ENCODE assay signal across 11 cellular contexts in the genomic region with DNA sequence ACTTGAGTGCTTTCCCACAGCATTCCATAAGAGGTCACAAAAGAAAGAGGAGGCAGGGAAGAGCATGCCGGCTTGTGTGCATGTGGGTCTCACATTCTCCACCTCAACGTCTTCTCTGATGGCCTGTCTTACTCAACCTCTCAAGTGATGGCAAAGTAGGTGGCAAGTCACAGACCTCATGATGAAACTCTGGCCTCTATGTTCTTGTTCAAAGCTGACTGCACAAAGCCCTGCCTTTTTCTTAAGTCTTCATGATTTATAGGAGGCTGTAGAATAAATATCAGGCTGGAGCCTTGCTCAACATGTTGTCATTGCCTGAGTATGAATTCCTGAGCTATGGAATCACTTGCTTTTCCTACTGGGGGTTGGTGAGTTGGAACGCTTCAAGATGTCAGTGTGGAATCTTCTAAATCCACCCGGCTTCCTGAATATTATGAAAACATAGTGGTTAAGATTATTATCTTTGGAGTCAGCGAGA.
A peak's percentile ranks its signal among the peaks of the same experiment; 100 is the strongest.
DNase-seq lines count a peak whose midpoint lies in the region; ATAC-seq and TF ChIP-seq lines count a peak whose summit lies in the region.
"Had no signal": no experiment of that assay in that cellular context is flagged by ENCODE, and none has a peak within 500 bp of the region (broad histone marks: within the 10 kb centered on the region; RNA-seq: fewer than 3 reads in every experiment).

No MANE protein-coding gene starts in this region.

- TF ChIP-seq CTCF in esophagus muscularis mucosa (IDR thresholded peaks at IDR 0.05) (no peak), prostate gland (IDR thresholded peaks at IDR 0.05) (no peak)

- H4K91ac ChIP-seq in trophoblast cell (ENCODE audit: low read depth, low read length), result no peak overlapping the region

- DNase-seq in Caki2 (ENCODE audit: low read depth) (peak; percentile 100), RPMI7951 (ENCODE audit: low read depth) (peak; percentile 99), esophagus muscularis mucosa (ENCODE audit: extremely low spot score) (no peak), trophoblast cell (peak; percentile 94 to 97), cerebellum (ENCODE audit: low spot score) (no peak), prostate gland (ENCODE audit: low spot score) (no peak)
- no peak for DNase-seq in effector memory CD4-positive, alpha-beta T cell
- DNase-seq: glutamatergic neuron had no signal

- H3K23ac ChIP-seq in trophoblast cell (ENCODE audit: low read length), result no peak overlapping the region

- H2AK5ac ChIP-seq in trophoblast cell (ENCODE audit: low read length), result no peak overlapping the region

- no peak for ATAC-seq in GM18505 (IDR thresholded peaks at IDR 0.05; ENCODE audit: unreplicated experiment)
- ATAC-seq: stimulated activated effector memory CD8-positive, alpha-beta T cell treated with anti-CD3 and anti-CD28 coated beads, Interleukin-12 subunit alpha, Interleukin-12 subunit beta, amount 100 ng/mL, for 72 hours had no signal

- no peak overlapping the region for H3K4me3 ChIP-seq in esophagus muscularis mucosa
- H3K4me3 ChIP-seq in trophoblast cell (ENCODE audit: low read depth, low read length), result no peak overlapping the region
- H3K4me3 ChIP-seq in effector memory CD4-positive, alpha-beta T cell (ENCODE audit: insufficient read depth, low read depth, low read length, poor library complexity, severe bottlenecking), result no peak overlapping the region
- H3K4me3 ChIP-seq in prostate gland, result no peak overlapping the region

- H2BK12ac ChIP-seq in trophoblast cell (ENCODE audit: low read length), result peak overlapping the region; percentile 82

- H3K18ac ChIP-seq in trophoblast cell (ENCODE audit: low read length), result peak overlapping the region; percentile 46

- H3K4me2 ChIP-seq in trophoblast cell (ENCODE audit: low read length), result no peak overlapping the region

- no peak overlapping the region for H3K4ac ChIP-seq in trophoblast cell (ENCODE audit: low read depth, low read length)

- H4K12ac ChIP-seq in trophoblast cell (ENCODE audit: low read depth, low read length), result no peak overlapping the region

- peaks cover 2% of the 10 kb centered on the region for H3K79me2 ChIP-seq in trophoblast cell (ENCODE audit: control insufficient read depth, insufficient read depth, low read length, poor library complexity)

- no peak for TF ChIP-seq EP300 in esophagus muscularis mucosa (IDR thresholded peaks at IDR 0.05)

- peak overlapping the region; percentile 20 for H2BK120ac ChIP-seq in trophoblast cell (ENCODE audit: insufficient read depth, low read length, poor library complexity)

- H3K27ac ChIP-seq in esophagus muscularis mucosa (replicated peaks in 1 of 4) (peak overlapping the region; percentile 46 to 77 (median 60)), trophoblast cell (ENCODE audit: low read depth, low read length) (peak overlapping the region; percentile 3), prostate gland (no peak overlapping the region)
- H3K27ac ChIP-seq in effector memory CD4-positive, alpha-beta T cell (ENCODE audit: insufficient read depth, low read length, poor library complexity, severe bottlenecking), result no peak overlapping the region
- H3K27ac ChIP-seq: neutrophil had no signal

- H3K36me3 ChIP-seq in esophagus muscularis mucosa (no peaks in the 10 kb centered on the region), trophoblast cell (ENCODE audit: control insufficient read depth in 1 of 2, insufficient read depth in 2 of 2, low read length in 2 of 2) (no peaks in the 10 kb centered on the region), prostate gland (no peaks in the 10 kb centered on the region)
- no peaks in the 10 kb centered on the region for H3K36me3 ChIP-seq in effector memory CD4-positive, alpha-beta T cell (ENCODE audit: control insufficient read depth, insufficient read depth, low read length)
- H3K36me3 ChIP-seq: neutrophil had no signal

- H3K4me1 ChIP-seq in esophagus muscularis mucosa (peaks cover 0 to 34% (median 20%) of the 10 kb centered on the region in 4 donors), trophoblast cell (ENCODE audit: control insufficient read depth in 1 of 2, insufficient read depth in 2 of 2, low read length in 2 of 2) (peaks cover 4 to 5% of the 10 kb centered on the region in 2 experiments), prostate gland (replicated peaks) (no peaks in the 10 kb centered on the region)
- H3K4me1 ChIP-seq in effector memory CD4-positive, alpha-beta T cell (ENCODE audit: control insufficient read depth, insufficient read depth, low read length, poor library complexity, severe bottlenecking), result no peaks in the 10 kb centered on the region

- H3K27me3 ChIP-seq in esophagus muscularis mucosa (no peaks in the 10 kb centered on the region), trophoblast cell (ENCODE audit: insufficient read depth, low read length) (no peaks in the 10 kb centered on the region), prostate gland (replicated peaks; ENCODE audit: insufficient read depth) (no peaks in the 10 kb centered on the region)
- H3K27me3 ChIP-seq in effector memory CD4-positive, alpha-beta T cell (replicated peaks; ENCODE audit: control insufficient read depth, insufficient read depth, low read length, poor library complexity, severe bottlenecking), result no peaks in the 10 kb centered on the region
- H3K27me3 ChIP-seq: neutrophil had no signal

- peak overlapping the region; percentile 72 for H2BK5ac ChIP-seq in trophoblast cell (ENCODE audit: low read depth, low read length, poor library complexity)

- H3K9me3 ChIP-seq in esophagus muscularis mucosa (no peaks in the 10 kb centered on the region), trophoblast cell (ENCODE audit: insufficient read depth, low read depth, low read length) (no peaks in the 10 kb centered on the region), prostate gland (no peaks in the 10 kb centered on the region)
- no peaks in the 10 kb centered on the region for H3K9me3 ChIP-seq in effector memory CD4-positive, alpha-beta T cell (ENCODE audit: control insufficient read depth, low read length)
- H3K9me3 ChIP-seq: neutrophil had no signal

- in situ Hi-C loops in Caki2 (cut with HindIII; ENCODE audit: low pct_unique_long_range_greater_than_20kb, low sequenced_read_pairs), result no loop called here

- no peak overlapping the region for H3K9ac ChIP-seq in trophoblast cell (ENCODE audit: low read length)

- no peak overlapping the region for H2AFZ ChIP-seq in trophoblast cell (ENCODE audit: insufficient read depth, low read length, poor library complexity)

- H3K79me1 ChIP-seq in trophoblast cell (ENCODE audit: low read length), result peaks cover 3% of the 10 kb centered on the region

- peak overlapping the region; percentile 74 for H4K8ac ChIP-seq in trophoblast cell (ENCODE audit: low read depth, low read length)

- 37% methylated on average over 5 of the region's 5 CpGs for WGBS in esophagus muscularis mucosa
- WGBS in trophoblast cell (ENCODE audit: extremely low coverage, insufficient coverage, insufficient read length), result no CpG with 5 or more reads among the region's 5 CpGs
- 33% methylated on average over 5 of the region's 5 CpGs for WGBS in prostate gland

- H3K14ac ChIP-seq in trophoblast cell (ENCODE audit: low read length), result peak overlapping the region; percentile 57

- intact Hi-C loops in esophagus muscularis mucosa (cut with DNase I), result no loop called here
- intact Hi-C loops in prostate gland (cut with DNase I), result no loop called here

- TF ChIP-seq POLR2A in esophagus muscularis mucosa (IDR thresholded peaks at IDR 0.05; ENCODE audit: low read depth) (no peak), GM18505 (IDR thresholded peaks at IDR 0.05; ENCODE audit: borderline replicate concordance, extremely low read depth, insufficient read depth, insufficient read length) (no peak), prostate gland (IDR thresholded peaks at IDR 0.05) (no peak)

Comparison
In these comparisons a context has a peak if more than half of its experiments do, and no peak if none do; other contexts are left out.
1. DNase-seq: peak in Caki2 (single experiment), RPMI7951 (single experiment) and trophoblast cell (2 of 2); none in esophagus muscularis mucosa (single experiment), cerebellum (single experiment), effector memory CD4-positive, alpha-beta T cell (0 of 3) and prostate gland (single experiment).
2. H3K27ac ChIP-seq: peak in esophagus muscularis mucosa (4 of 4) and trophoblast cell (single experiment); none in effector memory CD4-positive, alpha-beta T cell (single experiment) and prostate gland (0 of 2).